ENCODE assay signal across 16 cellular contexts in genomic region chr11:130554241-130555055, GRCh38.
DNase-seq lines count a peak whose midpoint lies in the region; ATAC-seq, FAIRE-seq and TF ChIP-seq lines count a peak whose summit lies in the region.
"Had no signal": no experiment of that assay in that cellular context is flagged by ENCODE, and none has a peak within 500 bp of the region (broad histone marks: within the 10 kb centered on the region; RNA-seq: fewer than 3 reads in every experiment).

No MANE protein-coding gene starts in this region.

- 0 out of 2 replicates have a peak overlapping the region, but pooled peaks have one; percentile 22 for H2AFZ ChIP-seq in H1 (ENCODE audit: low read length)

- no peak overlapping the region for H3K4me2 ChIP-seq in H1 (ENCODE audit: insufficient read depth in 1 of 2, low read depth in 2 of 2, low read length in 2 of 2)

- H3K79me1 ChIP-seq in H1 (ENCODE audit: low read depth, low read length), result no peaks in the 10 kb centered on the region

- H4K91ac ChIP-seq in H1 (replicated peaks; ENCODE audit: insufficient read length, low read length), result peak overlapping the region; percentile 46

- TF ChIP-seq CTCF in RWPE1 (conservative IDR thresholded peaks at IDR 0.05; ENCODE audit: low read depth), result no peak
- TF ChIP-seq CTCF in H1 (IDR thresholded peaks at IDR 0.05; ENCODE audit: control extremely low read depth in 1 of 3, insufficient read depth in 1 of 3, low read depth in 1 of 3, low read length in 3 of 3), result no peak
- no peak for TF ChIP-seq CTCF in foreskin keratinocyte (conservative IDR thresholded peaks at IDR 0.05)
- TF ChIP-seq CTCF in upper lobe of right lung (IDR thresholded peaks at IDR 0.05), result no peak

- H3K4me3 ChIP-seq in H1 (ENCODE audit: extremely low read depth in 1 of 4, insufficient read depth in 2 of 4, low read depth in 3 of 4, low read length in 4 of 4) (no peak overlapping the region), upper lobe of right lung (no peak overlapping the region)
- H3K4me3 ChIP-seq: K562 had no signal

- H3K36me3 ChIP-seq in H1 (ENCODE audit: control insufficient read depth in 2 of 4, insufficient read depth in 4 of 4, low read length in 3 of 4) (no peaks in the 10 kb centered on the region), upper lobe of right lung (no peaks in the 10 kb centered on the region)

- H3K27ac ChIP-seq in RWPE1, result no peak overlapping the region
- no peak overlapping the region for H3K27ac ChIP-seq in H1 (ENCODE audit: low read depth, low read length)
- H3K27ac ChIP-seq in foreskin keratinocyte, result no peak overlapping the region
- no peak overlapping the region for H3K27ac ChIP-seq in upper lobe of right lung

- ATAC-seq in foreskin keratinocyte (peak; percentile 99), upper lobe of right lung (peak; percentile 38)
- ATAC-seq: K562 had no signal

- no peak overlapping the region for H3K23ac ChIP-seq in H1 (ENCODE audit: insufficient read length)

- H2AK5ac ChIP-seq in H1 (ENCODE audit: low read depth, low read length), result 0 out of 2 replicates have a peak overlapping the region, but pooled peaks have one; percentile 41

- no peak for TF ChIP-seq EP300 in H1 (IDR thresholded peaks at IDR 0.05; ENCODE audit: borderline replicate concordance in 1 of 2, low read depth in 2 of 2, low read length in 2 of 2)

- no peak for TF ChIP-seq RAD21 in H1 (IDR thresholded peaks at IDR 0.05 in 1 of 2, conservative IDR thresholded peaks at IDR 0.05 in 1 of 2; ENCODE audit: low read depth in 2 of 2, low read length in 2 of 2)

- peak; percentile 20 for DNase-seq in RWPE1 (ENCODE audit: low spot score)
- no peak for DNase-seq in H1 (ENCODE audit: low read depth in 1 of 2, low spot score in 2 of 2)
- peak; percentile 48 to 71 for DNase-seq in foreskin keratinocyte
- DNase-seq in upper lobe of right lung, result no peak
- no peak for DNase-seq in NCI-H2227 (lab: John Stamatoyannopoulos, UW; ENCODE audit: unreplicated experiment)
- no peak for DNase-seq in iPS-NIHi11 (ENCODE audit: low spot score)
- no peak for DNase-seq in NK-92 treated with Interleukin-12 subunit alpha and Interleukin-12 subunit beta, amount 100 ng/mL, for 24 hours (lab: John Stamatoyannopoulos, UW)
- no peak for DNase-seq in HTR-8/SVneo (ENCODE audit: insufficient read length, low spot score)
- DNase-seq: COR-L47, NCI-H1417 treated with DMSO at 0.1 percent for 48 hours, NCI-H2029, NCI-H2171, NCI-H510A treated with DMSO at 0.1 percent for 48 hours, NCI-H82 had no signal

- H3K27me3 ChIP-seq in H1 (replicated peaks in 1 of 4; ENCODE audit: control insufficient read depth in 3 of 4, extremely low read depth in 1 of 4, insufficient read depth in 3 of 4, low read length in 3 of 4) (no peaks in the 10 kb centered on the region; a peak in 1 of 7 replicates), foreskin keratinocyte (no peaks in the 10 kb centered on the region), upper lobe of right lung (no peaks in the 10 kb centered on the region)

- no peaks in the 10 kb centered on the region for H4K20me1 ChIP-seq in H1 (replicated peaks in 1 of 2; ENCODE audit: control insufficient read depth in 1 of 2, insufficient read depth in 2 of 2, low read length in 2 of 2)

- 82% methylated on average over 8 of the region's 8 CpGs; no CpG with 5 or more reads in 1 of the 2 experiments for WGBS in H1 (ENCODE audit: extremely low coverage in 1 of 2, insufficient coverage in 1 of 2, insufficient read length in 1 of 2, insufficient replicate concordance in 2 of 2, low coverage in 1 of 2, low lambda C conversion rate in 2 of 2, missing lambda C conversion rate in 1 of 2), 2 experiments

- no peaks in the 10 kb centered on the region for H3K79me2 ChIP-seq in H1 (ENCODE audit: control insufficient read depth in 1 of 2, insufficient read depth in 2 of 2, low read length in 2 of 2)

- H3K23me2 ChIP-seq in H1 (ENCODE audit: low read depth, low read length), result no peaks in the 10 kb centered on the region

- 0 out of 2 replicates have a peak overlapping the region, but pooled peaks have one; percentile 82 for H2BK15ac ChIP-seq in H1 (ENCODE audit: low read length)

- POLR2A ChIA-PET in RWPE1 (lab: Yijun Ruan, JAX; ENCODE audit: low non-redundant PET), result no interaction called here
- POLR2A ChIA-PET in H1 (lab: Charles Lee; ENCODE audit: partially characterized antibody), result no interaction called here

- H3K9me3 ChIP-seq in H1 (ENCODE audit: insufficient read depth in 2 of 2, low read depth in 1 of 2, low read length in 1 of 2), result no peaks in the 10 kb centered on the region
- no peaks in the 10 kb centered on the region for H3K9me3 ChIP-seq in upper lobe of right lung

- intact Hi-C loops in upper lobe of right lung (cut with DNase I), result no loop called here

- H3K4ac ChIP-seq in H1 (replicated peaks; ENCODE audit: insufficient read length, low read depth, low read length), result no peak overlapping the region

- H2BK5ac ChIP-seq in H1 (ENCODE audit: low read depth, low read length), result 0 out of 2 replicates have a peak overlapping the region, but pooled peaks have one; percentile 22

- H4K5ac ChIP-seq in H1 (ENCODE audit: insufficient read length, low read depth, low read length), result no peak overlapping the region

- H4K8ac ChIP-seq in H1 (ENCODE audit: extremely low read depth, insufficient read depth, low read length), result no peak overlapping the region

- no peak overlapping the region for H3K9ac ChIP-seq in H1 (replicated peaks in 1 of 4; ENCODE audit: extremely low read depth in 1 of 4, low read depth in 3 of 4, low read length in 3 of 4)

- H3K56ac ChIP-seq in H1 (replicated peaks; ENCODE audit: insufficient read length, low read depth, low read length), result no peak overlapping the region

- H3K4me1 ChIP-seq in H1 (replicated peaks in 1 of 4; ENCODE audit: control insufficient read depth in 3 of 4, insufficient read depth in 4 of 4, low read length in 3 of 4) (peaks cover 0 to 2% (median 0%) of the 10 kb centered on the region in 4 experiments; a peak in 1 of 7 replicates), foreskin keratinocyte (peaks cover 6% of the 10 kb centered on the region), upper lobe of right lung (peaks cover 17% of the 10 kb centered on the region)

- CTCF ChIA-PET in RWPE1 (lab: Yijun Ruan, JAX), result interaction anchor here (0.6 kb wide), 1 partner anchor 71 kb away, joined by 3 read pairs; no protein-coding TSS in a partner anchor
- CTCF ChIA-PET in H1 (lab: Charles Lee; ENCODE audit: partially characterized antibody), result interaction anchor here (0.6 to 1.4 kb wide), 2 partner anchors 93 to 273 kb away, joined by 3 read pairs; no protein-coding TSS in a partner anchor

- peak; percentile 28 for FAIRE-seq in H1 (lab: Jason Lieb, UNC)
- FAIRE-seq in HTR-8/SVneo (lab: Jason Lieb, UNC), result no peak
- FAIRE-seq: H54, K562 had no signal

- H3K18ac ChIP-seq in H1 (ENCODE audit: extremely low read depth, low read length), result no peak overlapping the region

- TF ChIP-seq POLR2A in H1 (IDR thresholded peaks at IDR 0.05; ENCODE audit: control extremely low read depth in 1 of 2, low read depth in 2 of 2, low read length in 2 of 2), result no peak

- H3K14ac ChIP-seq in H1 (ENCODE audit: insufficient read length), result no peak overlapping the region

- H2BK20ac ChIP-seq in H1 (ENCODE audit: low read length), result no peak overlapping the region

- H2BK12ac ChIP-seq in H1 (ENCODE audit: low read depth, low read length), result peak overlapping the region; percentile 78; the same call in 1 of the 2 replicates

- H2BK120ac ChIP-seq in H1 (replicated peaks; ENCODE audit: low read depth, low read length), result peak overlapping the region; percentile 21

Comparison
In these comparisons a context has a peak if more than half of its experiments do, and no peak if none do; other contexts are left out.
1. DNase-seq: peak in RWPE1 (single experiment) and foreskin keratinocyte (2 of 2); none in H1 (0 of 2), upper lobe of right lung (single experiment), NCI-H2227 (single experiment), iPS-NIHi11 (single experiment), NK-92 treated with Interleukin-12 subunit alpha and Interleukin-12 subunit beta, amount 100 ng/mL, for 24 hours (single experiment) and HTR-8/SVneo (single experiment).